In the genomic region with DNA sequence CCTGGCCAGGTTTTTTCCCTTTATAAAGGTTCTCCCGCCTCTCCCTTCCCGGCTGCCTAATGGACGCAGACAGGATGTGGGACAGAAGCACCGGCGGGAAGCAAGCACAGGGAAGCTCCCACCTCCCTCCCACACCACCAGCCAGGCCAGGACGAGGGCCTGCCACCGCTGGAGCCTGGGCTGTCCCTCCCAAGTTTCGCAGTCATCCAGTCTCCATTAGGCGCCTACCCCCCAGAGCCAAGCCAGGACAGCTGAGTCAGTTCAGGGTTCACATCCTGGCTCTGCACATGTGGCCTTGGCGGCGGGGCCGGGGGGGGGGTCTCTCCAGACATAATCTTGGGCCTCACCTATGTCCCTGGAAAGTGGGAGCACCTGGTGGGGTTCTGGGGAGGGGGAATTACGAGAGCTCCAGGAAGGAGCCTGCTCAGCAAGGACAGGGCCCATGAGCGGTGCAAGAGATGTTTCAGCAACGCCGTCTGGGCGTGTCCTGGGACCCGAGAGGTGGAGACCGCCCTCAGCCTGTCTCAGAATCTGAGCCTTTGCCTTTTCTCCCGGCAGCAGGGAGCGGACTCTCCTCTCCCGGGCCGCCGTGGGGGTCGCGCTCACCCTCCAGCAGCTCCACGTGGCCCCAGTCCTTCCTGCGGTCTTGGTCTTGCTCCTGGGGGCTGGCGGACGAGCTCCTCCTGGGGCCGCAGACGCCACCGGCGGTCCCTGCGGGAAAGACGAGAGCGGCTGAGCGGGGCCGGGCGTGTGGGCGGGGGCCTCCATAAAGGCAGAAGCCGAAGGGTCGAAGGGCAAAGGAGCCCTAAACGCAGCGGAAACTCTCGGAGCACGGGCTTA, we compare ENCODE assay signal across 8 cellular contexts. TPM values are rescaled to one million over a fixed set of nuclear protein-coding genes. Genes with fewer than 3 reads are reported as not detected.
DNase-seq lines count a peak whose midpoint lies in the region; TF ChIP-seq lines count a peak whose summit lies in the region.

No MANE protein-coding gene starts in this region.

- H3K9ac ChIP-seq in GM23248 = peak overlapping the region; percentile 79

- no peaks in the 10 kb centered on the region for H3K9me3 ChIP-seq in GM23248 (ENCODE audit: low read depth)
- no peaks in the 10 kb centered on the region for H3K9me3 ChIP-seq in MG63

- no peaks in the 10 kb centered on the region for H4K20me1 ChIP-seq in GM23248 (ENCODE audit: insufficient read depth)

- H3K9me3 Mint-ChIP-seq in activated T-cell treated with anti-CD3 and anti-CD28 coated beads, Interleukin-2, amount 50 U/mL, for 24 hours = no peaks in the 10 kb centered on the region
- peaks cover 6% of the 10 kb centered on the region for H3K9me3 Mint-ChIP-seq in glutamatergic neuron (ENCODE audit: unreplicated experiment)

- H3K4me1 ChIP-seq in GM23248 (ENCODE audit: insufficient read depth) = peaks cover 6% of the 10 kb centered on the region; the same call in 1 of the 2 replicates

- peaks cover 53% of the 10 kb centered on the region for H3K36me3 Mint-ChIP-seq in activated T-cell treated with anti-CD3 and anti-CD28 coated beads, Interleukin-2, amount 50 U/mL, for 24 hours (ENCODE audit: low read depth)
- H3K36me3 Mint-ChIP-seq in glutamatergic neuron (ENCODE audit: unreplicated experiment) = no peaks in the 10 kb centered on the region

- no peaks in the 10 kb centered on the region for H3K9me2 ChIP-seq in GM23248 (ENCODE audit: insufficient read depth)

- peak overlapping the region; percentile 86 for H3K4me2 ChIP-seq in GM23248 (ENCODE audit: unreplicated experiment)

- H3K4me3 Mint-ChIP-seq in activated T-cell treated with anti-CD3 and anti-CD28 coated beads, Interleukin-2, amount 50 U/mL, for 24 hours = peak overlapping the region; percentile 97
- peak overlapping the region; percentile 99 for H3K4me3 Mint-ChIP-seq in glutamatergic neuron (ENCODE audit: unreplicated experiment)

- H3K4me3 ChIP-seq in GM23248 (peak overlapping the region; percentile 77), MG63 (peak overlapping the region; percentile 88)

- H3K27ac Mint-ChIP-seq in activated T-cell treated with anti-CD3 and anti-CD28 coated beads, Interleukin-2, amount 50 U/mL, for 24 hours = peak overlapping the region; percentile 96
- H3K27ac Mint-ChIP-seq in glutamatergic neuron (ENCODE audit: unreplicated experiment) = peak overlapping the region; percentile 57

- H3K27ac ChIP-seq in GM23248 = peak overlapping the region; percentile 78

- 11 to 12% methylated on average over 40 to 47 of the region's 47 CpGs for WGBS in GM23248 (ENCODE audit: low coverage in 1 of 2, low lambda C conversion rate in 2 of 2, missing lambda C conversion rate in 2 of 2), 2 experiments

- peaks cover 13% of the 10 kb centered on the region; the same call in 1 of the 2 replicates for H3K36me3 ChIP-seq in GM23248 (ENCODE audit: low read depth)
- no peaks in the 10 kb centered on the region; the same call in 1 of the 2 replicates for H3K36me3 ChIP-seq in MG63

- no peaks in the 10 kb centered on the region for H3K27me3 Mint-ChIP-seq in activated T-cell treated with anti-CD3 and anti-CD28 coated beads, Interleukin-2, amount 50 U/mL, for 24 hours
- peaks cover 7% of the 10 kb centered on the region for H3K27me3 Mint-ChIP-seq in glutamatergic neuron (ENCODE audit: unreplicated experiment)

- H3K27me3 ChIP-seq in GM23248 (replicated peaks; ENCODE audit: insufficient read depth) (no peaks in the 10 kb centered on the region), MG63 (no peaks in the 10 kb centered on the region)

- H3K79me2 ChIP-seq in GM23248 (ENCODE audit: insufficient read depth) = peaks cover 41% of the 10 kb centered on the region

- peaks cover 6% of the 10 kb centered on the region; the same call in 1 of the 2 replicates for H3F3A ChIP-seq in GM23248 (ENCODE audit: insufficient read depth)

- TF ChIP-seq CTCF in glutamatergic neuron (IDR thresholded peaks at IDR 0.05; ENCODE audit: partially characterized antibody, unreplicated experiment) = no peak

- H3K4me1 Mint-ChIP-seq in activated T-cell treated with anti-CD3 and anti-CD28 coated beads, Interleukin-2, amount 50 U/mL, for 24 hours (ENCODE audit: low read depth) = peaks cover 35% of the 10 kb centered on the region
- H3K4me1 Mint-ChIP-seq in glutamatergic neuron (ENCODE audit: low read depth, unreplicated experiment) = peaks cover 15% of the 10 kb centered on the region

- DNase-seq in GF-D8 (lab: John Stamatoyannopoulos, UW) (peak; percentile 26), GM23248 (peak; percentile 88), MG63 (peak; percentile 42), glutamatergic neuron (peak; percentile 71), renal cortical epithelial cell (ENCODE audit: low read depth) (peak; percentile 15), midbrain (lab: John Stamatoyannopoulos, UW) (no peak), NCI-H774 (lab: John Stamatoyannopoulos, UW) (no peak)
- peak; percentile 74 for DNase-seq in activated T-cell treated with anti-CD3 and anti-CD28 coated beads, Interleukin-2, amount 50 U/mL, for 24 hours

- in situ Hi-C loops in GM23248 (cut with MboI) = no loop called here

- H2AFZ ChIP-seq in GM23248 = peak overlapping the region; percentile 80

RNA-seq across cellular contexts. Expression of a gene that starts 0.9 kb away (rescaled TPM):
- total RNA-seq in GM23248 (2014; rRNA removed; shearing (Covaris generic)) = 36.2 and 48.8 TPM in 2 replicates
- 21.8 and 23.6 TPM in 2 replicates for polyA plus RNA-seq in GM23248 (2016; fragmentation: Nextera tagmentation; extraction: Ambion mirVana)
- 20.1 and 33.2 TPM in 2 replicates for total RNA-seq in MG63 (2014; rRNA removed; shearing (Covaris generic); ENCODE audit: low replicate concordance)
- total RNA-seq in glutamatergic neuron (ENCODE audit: unreplicated experiment) = 79.9 TPM
- 22.6 and 46.3 TPM in 2 replicates for total RNA-seq in renal cortical epithelial cell

RNA-seq across cellular contexts. Expression of a gene that starts 7.2 kb away (rescaled TPM):
- 0.13 and 1.2 TPM in 2 replicates for total RNA-seq in GM23248 (2014; rRNA removed; shearing (Covaris generic))
- polyA plus RNA-seq in GM23248 (2016; fragmentation: Nextera tagmentation; extraction: Ambion mirVana) = not detected in 2 replicates
- not detected in 2 replicates for total RNA-seq in MG63 (2014; rRNA removed; shearing (Covaris generic); ENCODE audit: low replicate concordance)
- total RNA-seq in glutamatergic neuron (ENCODE audit: unreplicated experiment) (1.5 TPM), renal cortical epithelial cell (0.10 TPM in 1 of 2 replicates, not detected in the other)

RNA-seq across cellular contexts. Expression of a gene that starts 30.6 kb away (rescaled TPM):
- total RNA-seq in GM23248 (2014; rRNA removed; shearing (Covaris generic)) = 71.3 and 72.4 TPM in 2 replicates
- 52.7 and 58.5 TPM in 2 replicates for polyA plus RNA-seq in GM23248 (2016; fragmentation: Nextera tagmentation; extraction: Ambion mirVana)
- total RNA-seq in MG63 (2014; rRNA removed; shearing (Covaris generic); ENCODE audit: low replicate concordance) = 22.0 and 23.5 TPM in 2 replicates
- 51.7 TPM for total RNA-seq in glutamatergic neuron (ENCODE audit: unreplicated experiment)
- 19.8 and 23.4 TPM in 2 replicates for total RNA-seq in renal cortical epithelial cell

RNA-seq across cellular contexts. Expression of a gene that starts 42.8 kb away (rescaled TPM):
- 1.8 and 3.1 TPM in 2 replicates for total RNA-seq in GM23248 (2014; rRNA removed; shearing (Covaris generic))
- polyA plus RNA-seq in GM23248 (2016; fragmentation: Nextera tagmentation; extraction: Ambion mirVana) = 0.14 TPM in 1 of 2 replicates, not detected in the other
- total RNA-seq in MG63 (2014; rRNA removed; shearing (Covaris generic); ENCODE audit: low replicate concordance) = 0.46 TPM in 1 of 2 replicates, not detected in the other
- total RNA-seq in glutamatergic neuron (ENCODE audit: unreplicated experiment) (33.2 TPM), renal cortical epithelial cell (0.55 TPM in 1 of 2 replicates, not detected in the other)

RNA-seq across cellular contexts. Expression of a gene that starts 43.7 kb away (rescaled TPM):
- total RNA-seq in GM23248 (2014; rRNA removed; shearing (Covaris generic)) = 97.3 and 100 TPM in 2 replicates
- 39.2 and 41.4 TPM in 2 replicates for polyA plus RNA-seq in GM23248 (2016; fragmentation: Nextera tagmentation; extraction: Ambion mirVana)
- 16.0 and 25.0 TPM in 2 replicates for total RNA-seq in MG63 (2014; rRNA removed; shearing (Covaris generic); ENCODE audit: low replicate concordance)
- total RNA-seq in glutamatergic neuron (ENCODE audit: unreplicated experiment) (10.7 TPM), renal cortical epithelial cell (374 and 526 TPM in 2 replicates)

Comparison
In these comparisons a context has a peak if more than half of its experiments do, and no peak if none do; other contexts are left out.
1. DNase-seq: peak in GF-D8 (single experiment), GM23248 (single experiment), MG63 (single experiment), activated T-cell treated with anti-CD3 and anti-CD28 coated beads, Interleukin-2, amount 50 U/mL, for 24 hours (single experiment), glutamatergic neuron (single experiment) and renal cortical epithelial cell (single experiment); none in midbrain (single experiment) and NCI-H774 (single experiment).